8 cellular contexts compared by ENCODE assay signal in the genomic region with DNA sequence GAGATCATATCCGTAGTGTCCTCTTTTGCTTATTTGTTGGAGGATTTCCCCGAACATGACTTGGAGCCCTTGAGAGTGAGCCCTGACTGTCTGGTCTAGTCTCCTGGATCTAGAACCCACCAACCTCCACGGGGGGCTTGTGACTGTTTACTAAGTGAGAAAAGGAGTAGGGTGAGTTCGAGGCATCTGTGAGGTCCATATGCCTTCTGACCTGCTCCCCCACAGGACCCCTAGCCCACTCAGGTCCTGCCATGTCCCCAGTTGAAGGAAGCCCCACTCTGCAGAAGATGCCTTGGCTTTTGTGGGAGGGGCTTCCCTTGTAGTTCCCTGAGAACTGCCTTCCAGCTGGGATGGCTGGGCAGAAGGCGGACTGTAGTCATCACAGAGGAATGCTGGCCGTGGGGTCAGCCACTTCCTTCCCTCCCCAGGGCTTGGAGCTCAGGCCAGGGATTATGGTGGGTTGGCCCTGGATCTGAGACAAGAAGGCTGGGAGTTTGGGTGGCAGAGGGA. TPM values are rescaled to one million over a fixed set of nuclear protein-coding genes. Genes with fewer than 3 reads are reported as not detected.
DNase-seq lines count a peak whose midpoint lies in the region; ATAC-seq and TF ChIP-seq lines count a peak whose summit lies in the region.

No MANE protein-coding gene starts in this region.

- intact Hi-C loops in activated CD4-positive, alpha-beta T cell treated with anti-CD3 and anti-CD28 coated beads, Interleukin-2, amount 10 ng/mL, durations not matched to agents 24 days and 14 days (cut with micrococcal nuclease) = loop anchor here (5.0 to 10.0 kb wide), 2 partner anchors 205 to 383 kb away; a partner anchor contains a TSS

- H3K27ac Mint-ChIP-seq in activated CD4-positive, alpha-beta T cell treated with anti-CD3 and anti-CD28 coated beads, Interleukin-2, amount 10 ng/mL, durations not matched to agents 24 days and 14 days = peak overlapping the region; percentile 90
- H3K27ac Mint-ChIP-seq in neural crest cell (ENCODE audit: unreplicated experiment) = no peak overlapping the region

- no peaks in the 10 kb centered on the region for H3K27me3 Mint-ChIP-seq in activated CD4-positive, alpha-beta T cell treated with anti-CD3 and anti-CD28 coated beads, Interleukin-2, amount 10 ng/mL, durations not matched to agents 24 days and 14 days
- H3K27me3 Mint-ChIP-seq in neural crest cell (ENCODE audit: low read depth) = peaks cover 29% of the 10 kb centered on the region

- peaks cover 67% of the 10 kb centered on the region for H3K4me1 Mint-ChIP-seq in activated CD4-positive, alpha-beta T cell treated with anti-CD3 and anti-CD28 coated beads, Interleukin-2, amount 10 ng/mL, durations not matched to agents 24 days and 14 days
- peaks cover 14% of the 10 kb centered on the region for H3K4me1 Mint-ChIP-seq in neural crest cell

- ATAC-seq in GM19023 (IDR thresholded peaks at IDR 0.05; ENCODE audit: unreplicated experiment) = no peak
- ATAC-seq in HG02610 (IDR thresholded peaks at IDR 0.05; ENCODE audit: unreplicated experiment) = no peak
- ATAC-seq in HG02973 (IDR thresholded peaks at IDR 0.05; ENCODE audit: unreplicated experiment) = no peak

- no peaks in the 10 kb centered on the region for H3K36me3 Mint-ChIP-seq in activated CD4-positive, alpha-beta T cell treated with anti-CD3 and anti-CD28 coated beads, Interleukin-2, amount 10 ng/mL, durations not matched to agents 24 days and 14 days (ENCODE audit: low read depth)
- H3K36me3 Mint-ChIP-seq in neural crest cell (ENCODE audit: low read depth) = no peaks in the 10 kb centered on the region

- peak; percentile 61 for DNase-seq in activated effector memory CD4-positive, alpha-beta T cell treated with anti-CD3 and anti-CD28 coated beads, Interleukin-2, amount 50 U/mL, for 16 hours
- DNase-seq in activated effector memory CD4-positive, alpha-beta T cell treated with Interleukin-2 at 50 U/mL for 16 hours = no peak
- no peak for DNase-seq in activated CD4-positive, alpha-beta T cell treated with anti-CD3 and anti-CD28 coated beads, Interleukin-2, amount 10 ng/mL, durations not matched to agents 24 days and 14 days
- DNase-seq in fibroblast of the conjunctiva (ENCODE audit: low read depth) = peak; percentile 77
- no peak for DNase-seq in neural crest cell (ENCODE audit: low read depth, low spot score)

- no peaks in the 10 kb centered on the region for H3K9me3 Mint-ChIP-seq in activated CD4-positive, alpha-beta T cell treated with anti-CD3 and anti-CD28 coated beads, Interleukin-2, amount 10 ng/mL, durations not matched to agents 24 days and 14 days
- no peaks in the 10 kb centered on the region for H3K9me3 Mint-ChIP-seq in neural crest cell

- H3K4me3 Mint-ChIP-seq in activated CD4-positive, alpha-beta T cell treated with anti-CD3 and anti-CD28 coated beads, Interleukin-2, amount 10 ng/mL, durations not matched to agents 24 days and 14 days = peak overlapping the region; percentile 89
- peak overlapping the region; percentile 83 for H3K4me3 Mint-ChIP-seq in neural crest cell

- TF ChIP-seq CTCF in neural crest cell (conservative IDR thresholded peaks at IDR 0.05) = no peak

RNA-seq across cellular contexts. Expression of a gene that starts 7.0 kb away (rescaled TPM):
- 167 and 181 TPM in 2 replicates for total RNA-seq in activated CD4-positive, alpha-beta T cell treated with anti-CD3 and anti-CD28 coated beads, Interleukin-2, amount 10 ng/mL, durations not matched to agents 24 days and 14 days
- 4.5 and 4.7 TPM in 2 replicates for total RNA-seq in neural crest cell

RNA-seq across cellular contexts. Expression of a gene that starts 45.8 kb away (rescaled TPM):
- 7.0 and 7.1 TPM in 2 replicates for total RNA-seq in activated CD4-positive, alpha-beta T cell treated with anti-CD3 and anti-CD28 coated beads, Interleukin-2, amount 10 ng/mL, durations not matched to agents 24 days and 14 days
- total RNA-seq in neural crest cell = not detected in 2 replicates

RNA-seq across cellular contexts. Expression of a gene that starts 59.2 kb away (rescaled TPM):
- total RNA-seq in activated CD4-positive, alpha-beta T cell treated with anti-CD3 and anti-CD28 coated beads, Interleukin-2, amount 10 ng/mL, durations not matched to agents 24 days and 14 days = 37.4 and 39.5 TPM in 2 replicates
- total RNA-seq in neural crest cell = 35.2 and 37.1 TPM in 2 replicates

Comparison
In these comparisons a context has a peak if more than half of its experiments do, and no peak if none do; other contexts are left out.
1. DNase-seq: peak in activated effector memory CD4-positive, alpha-beta T cell treated with anti-CD3 and anti-CD28 coated beads, Interleukin-2, amount 50 U/mL, for 16 hours (single experiment) and fibroblast of the conjunctiva (single experiment); none in activated effector memory CD4-positive, alpha-beta T cell treated with Interleukin-2 at 50 U/mL for 16 hours (single experiment), activated CD4-positive, alpha-beta T cell treated with anti-CD3 and anti-CD28 coated beads, Interleukin-2, amount 10 ng/mL, durations not matched to agents 24 days and 14 days (single experiment) and neural crest cell (single experiment).
2. RNA of a gene that starts 7.0 kb away (total RNA-seq): 167 to 181 TPM in activated CD4-positive, alpha-beta T cell treated with anti-CD3 and anti-CD28 coated beads, Interleukin-2, amount 10 ng/mL, durations not matched to agents 24 days and 14 days; 4.5 to 4.7 TPM in neural crest cell; every median in the first group is over 10 times any median in the second.